Comparison of ENCODE assay signal across 1 cellular context in genomic region chr13:74528751-74529513, GRCh38.
TF ChIP-seq lines count a peak whose summit lies in the region.

No MANE protein-coding gene starts in this region.

TF ChIP-seq in HEK293, 187 proteins besides CTCF, POLR2A, EP300 and RAD21 (continued from another document):
- TF ChIP-seq HIC1 (tag by site-specific recombination; IDR thresholded peaks at IDR 0.05) (0 out of 2 replicates have a peak, but pooled peaks have one; percentile 14), ZBTB20 (tag by site-specific recombination; IDR thresholded peaks at IDR 0.05) (no peak), ZNF292 (tag by site-specific recombination; IDR thresholded peaks at IDR 0.05; ENCODE audit: borderline replicate concordance, low read depth) (no peak), KLF16 (tag by site-specific recombination; IDR thresholded peaks at IDR 0.05) (peak; percentile 56; the same call in 1 of the 2 replicates), ZNF394 (tag by site-specific recombination; IDR thresholded peaks at IDR 0.05; ENCODE audit: borderline replicate concordance) (no peak), MEIS1 (CRISPR knock-in tag; IDR thresholded peaks at IDR 0.05; ENCODE audit: borderline replicate concordance) (no peak), ZNF837 (tag by site-specific recombination; IDR thresholded peaks at IDR 0.05) (no peak), ZNF677 (tag by site-specific recombination; IDR thresholded peaks at IDR 0.05) (no peak), ZBTB1 (tag by site-specific recombination; IDR thresholded peaks at IDR 0.05) (no peak), ZNF561 (tag by site-specific recombination; IDR thresholded peaks at IDR 0.05; ENCODE audit: borderline replicate concordance) (no peak), KLF9 (tag by site-specific recombination; IDR thresholded peaks at IDR 0.05; ENCODE audit: low read depth) (peak; percentile 63), ZNF629 (tag by site-specific recombination; IDR thresholded peaks at IDR 0.05) (0 out of 2 replicates have a peak, but pooled peaks have one; percentile 20), KLF10 (tag by site-specific recombination; IDR thresholded peaks at IDR 0.05) (peak; percentile 49; the same call in 1 of the 2 replicates), ZNF16 (tag by site-specific recombination; IDR thresholded peaks at IDR 0.05; ENCODE audit: low read depth) (no peak), PRDM4 (tag by site-specific recombination; IDR thresholded peaks at IDR 0.05) (no peak)
